27 cellular contexts compared by ENCODE assay signal in the genomic region with DNA sequence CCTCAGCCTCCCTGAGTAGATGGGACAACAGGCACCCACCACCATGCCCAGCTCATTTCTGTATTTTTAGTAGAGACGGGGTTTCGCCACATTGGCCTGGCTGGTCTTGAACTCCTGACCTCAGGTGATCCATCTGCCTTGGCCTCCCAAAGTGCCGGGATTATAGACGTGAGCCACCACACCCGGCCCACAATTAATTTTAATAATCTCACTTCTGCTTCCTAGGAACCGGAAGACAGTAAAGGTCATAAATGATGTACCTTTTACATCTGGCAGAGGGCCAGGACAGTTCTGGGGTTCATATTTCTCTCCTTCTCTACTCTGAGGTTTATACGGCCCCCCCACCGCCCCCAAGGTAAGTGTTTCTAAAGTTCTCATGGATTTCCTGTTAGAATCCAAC. TPM values are rescaled to one million over a fixed set of nuclear protein-coding genes. Genes with fewer than 3 reads are reported as not detected.
"Had no signal": no experiment of that assay in that cellular context is flagged by ENCODE, and none has a peak within 500 bp of the region (broad histone marks: within the 10 kb centered on the region; RNA-seq: fewer than 3 reads in every experiment).

No MANE protein-coding gene starts in this region.

- H3K27me3 Mint-ChIP-seq: central memory CD8-positive, alpha-beta T cell; progenitor cell of endocrine pancreas had no signal

- H3K27ac ChIP-seq: breast epithelium, coronary artery, esophagus squamous epithelium, gastroesophageal sphincter, heart left ventricle, lower lobe of right lung, sigmoid colon, upper lobe of left lung had no signal

- ATAC-seq: activated T-cell treated with anti-CD3 and anti-CD28 coated beads, Interleukin-2, amount 50 U/mL, for 4 hours; gastroesophageal sphincter; heart left ventricle; left colon; lower lobe of right lung; natural killer cell; T-helper 17 cell had no signal

- H3K27me3 ChIP-seq: breast epithelium, esophagus squamous epithelium, gastroesophageal sphincter, heart left ventricle, sigmoid colon, upper lobe of left lung had no signal

- H3K9me3 Mint-ChIP-seq: activated naive CD4-positive, alpha-beta T cell treated with anti-CD3 and anti-CD28 coated beads for 36 hours; activated naive CD8-positive, alpha-beta T cell treated with anti-CD3 and anti-CD28 coated beads, Interleukin-2, amount 10 ng/mL, durations not matched to agents 7 days and 5 days; activated T-cell treated with anti-CD3 and anti-CD28 coated beads, Interleukin-2, amount 50 U/mL, for 4 hours; central memory CD8-positive, alpha-beta T cell; endodermal cell; natural killer cell had no signal

- H3K4me1 Mint-ChIP-seq: activated naive CD8-positive, alpha-beta T cell treated with anti-CD3 and anti-CD28 coated beads, Interleukin-2, amount 10 ng/mL, durations not matched to agents 7 days and 5 days had no signal

- H3K4me3 Mint-ChIP-seq: activated naive CD4-positive, alpha-beta T cell treated with anti-CD3 and anti-CD28 coated beads for 36 hours; activated naive CD8-positive, alpha-beta T cell treated with anti-CD3 and anti-CD28 coated beads, Interleukin-2, amount 10 ng/mL, durations not matched to agents 7 days and 5 days; activated T-cell treated with anti-CD3 and anti-CD28 coated beads, Interleukin-2, amount 50 U/mL, for 4 hours; central memory CD8-positive, alpha-beta T cell; endodermal cell; natural killer cell; T-helper 17 cell had no signal

- H3K27ac Mint-ChIP-seq: activated naive CD4-positive, alpha-beta T cell treated with anti-CD3 and anti-CD28 coated beads for 36 hours; activated naive CD8-positive, alpha-beta T cell treated with anti-CD3 and anti-CD28 coated beads, Interleukin-2, amount 10 ng/mL, durations not matched to agents 7 days and 5 days; endodermal cell; T-helper 17 cell had no signal

- H3K36me3 ChIP-seq: breast epithelium, esophagus squamous epithelium, gastroesophageal sphincter, heart left ventricle, lower lobe of right lung, sigmoid colon, upper lobe of left lung had no signal

- H3K36me3 Mint-ChIP-seq: activated naive CD8-positive, alpha-beta T cell treated with anti-CD3 and anti-CD28 coated beads, Interleukin-2, amount 10 ng/mL, durations not matched to agents 7 days and 5 days; natural killer cell had no signal

- H3K4me1 ChIP-seq: breast epithelium, esophagus squamous epithelium, gastroesophageal sphincter, heart left ventricle, lower lobe of right lung, sigmoid colon, upper lobe of left lung had no signal

- H3K9me3 ChIP-seq: breast epithelium, esophagus squamous epithelium, gastroesophageal sphincter, heart left ventricle, lower lobe of right lung, sigmoid colon, upper lobe of left lung had no signal

- H3K4me2 ChIP-seq: smooth muscle cell had no signal

- DNase-seq: activated CD4-positive, alpha-beta T cell treated with anti-CD3 and anti-CD28 coated beads for 4 hours; activated CD4-positive, alpha-beta T cell treated with anti-CD3 and anti-CD28 coated beads, Interleukin-2, amount 50 U/mL, for 48 hours; activated CD4-positive, CD25-positive, alpha-beta regulatory T cell; activated CD8-positive, alpha-beta memory T cell treated with anti-CD3 and anti-CD28 coated beads, Interleukin-2, amount 50 U/mL, for 48 hours; activated naive CD4-positive, alpha-beta T cell treated with anti-CD3 and anti-CD28 coated beads for 36 hours; activated naive CD8-positive, alpha-beta T cell treated with anti-CD3 and anti-CD28 coated beads, Interleukin-2, amount 10 ng/mL, durations not matched to agents 7 days and 5 days; activated T-cell treated with anti-CD3 and anti-CD28 coated beads, Interleukin-2, amount 50 U/mL, for 4 hours; amniotic stem cell; endodermal cell; esophagus squamous epithelium; heart left ventricle; islet precursor cell; left colon; lower lobe of right lung; natural killer cell; retina; sigmoid colon; stimulated activated CD4-positive, alpha-beta T cell treated with anti-CD3 and anti-CD28 coated beads, Interleukin-15, amount 100 ng/mL, for 24 hours; stimulated activated naive CD4-positive, alpha-beta T cell treated with Interleukin-2 at 50 U/mL for 16 hours; T-helper 17 cell; upper lobe of left lung had no signal

- H3K4me3 ChIP-seq: breast epithelium, coronary artery, esophagus squamous epithelium, gastroesophageal sphincter, heart left ventricle, lower lobe of right lung, sigmoid colon, smooth muscle cell, upper lobe of left lung had no signal

RNA-seq across cellular contexts. Expression of a gene that starts 31.2 kb away (rescaled TPM):
- total RNA-seq: smooth muscle cell had no signal
